ENCODE assay signal across 33 cellular contexts in the genomic region with DNA sequence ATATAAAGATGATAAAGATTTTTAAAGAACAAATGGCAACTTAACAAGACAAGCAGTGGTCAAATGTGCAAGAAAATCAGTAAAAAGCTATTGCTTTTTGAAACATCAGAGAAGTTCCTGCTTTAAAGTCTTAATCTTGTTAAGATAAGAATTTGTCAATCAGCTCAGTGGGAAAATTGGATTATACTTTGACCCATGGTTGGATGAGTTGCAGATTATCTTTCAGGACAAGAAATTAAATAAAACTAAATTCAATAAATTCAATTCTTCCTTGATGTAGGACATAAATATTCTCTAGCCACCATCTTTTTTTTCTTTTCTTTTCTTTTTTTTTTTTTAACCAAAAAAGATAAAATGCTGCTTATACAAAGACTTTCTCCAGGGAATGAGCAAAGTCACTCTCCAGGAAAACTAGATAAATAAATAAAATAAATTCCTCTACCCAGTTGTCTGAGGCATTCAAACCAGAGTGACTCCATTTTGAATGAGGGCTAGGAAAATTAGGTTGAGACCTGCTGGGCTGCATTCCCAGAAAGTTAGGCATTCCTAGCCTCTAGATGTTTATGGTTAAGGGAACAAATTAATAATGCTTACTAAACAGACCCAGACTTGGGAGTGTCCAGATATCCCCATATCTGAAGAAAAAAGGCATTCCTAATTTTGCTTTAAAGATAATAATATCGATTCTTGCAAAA.
"Had no signal": no experiment of that assay in that cellular context is flagged by ENCODE, and none has a peak within 500 bp of the region (broad histone marks: within the 10 kb centered on the region; RNA-seq: fewer than 3 reads in every experiment).

No MANE protein-coding gene starts in this region.

- H3K9me3 ChIP-seq: adrenal gland, body of pancreas, colonic mucosa had no signal

- H3K4me1 ChIP-seq: adrenal gland, body of pancreas, colonic mucosa had no signal

- H3K27ac ChIP-seq: adrenal gland, body of pancreas, colonic mucosa, dorsolateral prefrontal cortex had no signal

- H3K9me3 Mint-ChIP-seq: activated CD4-positive, alpha-beta memory T cell treated with anti-CD3 and anti-CD28 coated beads for 36 hours; activated naive CD4-positive, alpha-beta T cell treated with anti-CD3 and anti-CD28 coated beads for 36 hours; activated naive CD4-positive, alpha-beta T cell treated with anti-CD3 and anti-CD28 coated beads, Interleukin-2, amount 50 U/mL, for 24 hours; activated naive CD8-positive, alpha-beta T cell treated with anti-CD3 and anti-CD28 coated beads for 36 hours; activated naive CD8-positive, alpha-beta T cell treated with anti-CD3 and anti-CD28 coated beads, Interleukin-2, amount 50 U/mL, for 24 hours; activated T-helper 1 cell treated with anti-CD3 and anti-CD28 coated beads, Interleukin-12 subunit alpha, Interleukin-12 subunit beta, Interleukin-2, Interleukin-4 antibody, amounts not matched to agents 30 ng/mL and 10 ng/mL and 1 ng/mL, durations not matched to agents 14 hours and 24 hours and 36 hours; activated T-helper 2 cell treated with anti-CD3 and anti-CD28 coated beads, Interferon-gamma antibody, Interleukin-2, Interleukin-4, amounts not matched to agents 10 μg/mL and 5 μg/mL and 100 μg/mL, durations not matched to agents 14 hours and 24 hours and 36 hours; dendritic cell treated with granulocyte-macrophage colony-stimulating factor and Interleukin-4, amounts not matched to agents 40 ng/mL and 50 ng/mL, for 4 days had no signal

- H3K27me3 ChIP-seq: adrenal gland, body of pancreas, colonic mucosa, dorsolateral prefrontal cortex had no signal

- H3K27me3 Mint-ChIP-seq: dendritic cell treated with granulocyte-macrophage colony-stimulating factor and Interleukin-4, amounts not matched to agents 40 ng/mL and 50 ng/mL, for 4 days had no signal

- H3K36me3 Mint-ChIP-seq: activated CD4-positive, alpha-beta memory T cell treated with anti-CD3 and anti-CD28 coated beads for 36 hours; activated CD8-positive, alpha-beta memory T cell treated with anti-CD3 and anti-CD28 coated beads, Interleukin-2, amount 10 ng/mL, durations not matched to agents 7 days and 5 days; activated naive CD4-positive, alpha-beta T cell treated with anti-CD3 and anti-CD28 coated beads, Interleukin-2, amount 50 U/mL, for 24 hours; activated naive CD8-positive, alpha-beta T cell treated with anti-CD3 and anti-CD28 coated beads for 36 hours had no signal

- DNase-seq: activated CD4-positive, alpha-beta memory T cell treated with anti-CD3 and anti-CD28 coated beads for 36 hours; activated CD4-positive, alpha-beta T cell treated with anti-CD3 and anti-CD28 coated beads for 36 hours; activated CD4-positive, alpha-beta T cell treated with anti-CD3 and anti-CD28 coated beads, Interleukin-2, amount 10 ng/mL, durations not matched to agents 24 days and 14 days; activated CD4-positive, CD25-positive, alpha-beta regulatory T cell; activated CD4-positive, CD25-positive, alpha-beta regulatory T cell treated with anti-CD3 and anti-CD28 coated beads, Interleukin-2, amount 50 U/mL, for 72 hours; activated CD8-positive, alpha-beta memory T cell treated with anti-CD3 and anti-CD28 coated beads, Interleukin-2, amount 10 ng/mL, durations not matched to agents 7 days and 5 days; activated CD8-positive, alpha-beta memory T cell treated with anti-CD3 and anti-CD28 coated beads, Interleukin-2, amount 50 U/mL, for 4 hours; activated CD8-positive, alpha-beta T cell treated with anti-CD3 and anti-CD28 coated beads, Interleukin-2, amount 10 ng/mL, durations not matched to agents 7 days and 5 days; activated effector memory CD4-positive, alpha-beta T cell treated with anti-CD3 and anti-CD28 coated beads, Interleukin-2, amount 50 U/mL, for 16 hours; activated naive CD4-positive, alpha-beta T cell treated with anti-CD3 and anti-CD28 coated beads for 36 hours; activated naive CD8-positive, alpha-beta T cell treated with anti-CD3 and anti-CD28 coated beads for 36 hours; activated naive CD8-positive, alpha-beta T cell treated with anti-CD3 and anti-CD28 coated beads, Interleukin-2, amount 50 U/mL, for 24 hours; activated T-cell treated with anti-CD3 and anti-CD28 coated beads, Interleukin-2, amount 50 U/mL, for 1 hour; activated T-cell treated with anti-CD3 and anti-CD28 coated beads, Interleukin-2, amount 50 U/mL, for 48 hours; adrenal gland; amygdala; aorta; body of pancreas; central memory CD4-positive, alpha-beta T cell; cerebellar nuclear complex; colonic mucosa; dorsolateral prefrontal cortex; effector memory CD4-positive, alpha-beta T cell; foreskin fibroblast; head of caudate nucleus; T-helper 1 cell; T-helper 17 cell; T1000 had no signal

- H3K36me3 ChIP-seq: adrenal gland, colonic mucosa had no signal

- H3K27ac Mint-ChIP-seq: activated CD4-positive, alpha-beta memory T cell treated with anti-CD3 and anti-CD28 coated beads for 36 hours; activated CD4-positive, alpha-beta T cell treated with anti-CD3 and anti-CD28 coated beads for 36 hours; activated CD4-positive, alpha-beta T cell treated with anti-CD3 and anti-CD28 coated beads, Interleukin-2, amount 10 ng/mL, durations not matched to agents 24 days and 14 days; activated CD8-positive, alpha-beta memory T cell treated with anti-CD3 and anti-CD28 coated beads, Interleukin-2, amount 10 ng/mL, durations not matched to agents 7 days and 5 days; activated CD8-positive, alpha-beta T cell treated with anti-CD3 and anti-CD28 coated beads, Interleukin-2, amount 10 ng/mL, durations not matched to agents 7 days and 5 days; activated naive CD4-positive, alpha-beta T cell treated with anti-CD3 and anti-CD28 coated beads for 36 hours; activated naive CD4-positive, alpha-beta T cell treated with anti-CD3 and anti-CD28 coated beads, Interleukin-2, amount 50 U/mL, for 24 hours; activated naive CD8-positive, alpha-beta T cell treated with anti-CD3 and anti-CD28 coated beads for 36 hours; activated naive CD8-positive, alpha-beta T cell treated with anti-CD3 and anti-CD28 coated beads, Interleukin-2, amount 50 U/mL, for 24 hours; activated T-helper 1 cell treated with anti-CD3 and anti-CD28 coated beads, Interleukin-12 subunit alpha, Interleukin-12 subunit beta, Interleukin-2, Interleukin-4 antibody, amounts not matched to agents 30 ng/mL and 10 ng/mL and 1 ng/mL, durations not matched to agents 14 hours and 24 hours and 36 hours; activated T-helper 2 cell treated with anti-CD3 and anti-CD28 coated beads, Interferon-gamma antibody, Interleukin-2, Interleukin-4, amounts not matched to agents 10 μg/mL and 5 μg/mL and 100 μg/mL, durations not matched to agents 14 hours and 24 hours and 36 hours; dendritic cell treated with granulocyte-macrophage colony-stimulating factor and Interleukin-4, amounts not matched to agents 40 ng/mL and 50 ng/mL, for 4 days; T-helper 17 cell; T-helper 2 cell treated with Interferon-gamma antibody and Interleukin-4, amounts not matched to agents 5 μg/mL and 100 μg/mL, for 36 hours had no signal

- H3K4me1 Mint-ChIP-seq: activated CD4-positive, alpha-beta T cell treated with anti-CD3 and anti-CD28 coated beads for 36 hours; activated naive CD8-positive, alpha-beta T cell treated with anti-CD3 and anti-CD28 coated beads for 36 hours; activated naive CD8-positive, alpha-beta T cell treated with anti-CD3 and anti-CD28 coated beads, Interleukin-2, amount 50 U/mL, for 24 hours; T-helper 17 cell had no signal

- H3K4me3 ChIP-seq: adrenal gland, body of pancreas, colonic mucosa, dorsolateral prefrontal cortex had no signal

- H3K4me3 Mint-ChIP-seq: activated CD4-positive, alpha-beta memory T cell treated with anti-CD3 and anti-CD28 coated beads for 36 hours; activated CD4-positive, alpha-beta T cell treated with anti-CD3 and anti-CD28 coated beads for 36 hours; activated CD4-positive, alpha-beta T cell treated with anti-CD3 and anti-CD28 coated beads, Interleukin-2, amount 10 ng/mL, durations not matched to agents 24 days and 14 days; activated CD8-positive, alpha-beta memory T cell treated with anti-CD3 and anti-CD28 coated beads, Interleukin-2, amount 10 ng/mL, durations not matched to agents 7 days and 5 days; activated CD8-positive, alpha-beta T cell treated with anti-CD3 and anti-CD28 coated beads, Interleukin-2, amount 10 ng/mL, durations not matched to agents 7 days and 5 days; activated naive CD4-positive, alpha-beta T cell treated with anti-CD3 and anti-CD28 coated beads for 36 hours; activated naive CD4-positive, alpha-beta T cell treated with anti-CD3 and anti-CD28 coated beads, Interleukin-2, amount 50 U/mL, for 24 hours; activated naive CD8-positive, alpha-beta T cell treated with anti-CD3 and anti-CD28 coated beads for 36 hours; activated naive CD8-positive, alpha-beta T cell treated with anti-CD3 and anti-CD28 coated beads, Interleukin-2, amount 50 U/mL, for 24 hours; activated T-helper 1 cell treated with anti-CD3 and anti-CD28 coated beads, Interleukin-12 subunit alpha, Interleukin-12 subunit beta, Interleukin-2, Interleukin-4 antibody, amounts not matched to agents 30 ng/mL and 10 ng/mL and 1 ng/mL, durations not matched to agents 14 hours and 24 hours and 36 hours; dendritic cell treated with granulocyte-macrophage colony-stimulating factor and Interleukin-4, amounts not matched to agents 40 ng/mL and 50 ng/mL, for 4 days; T-helper 17 cell; T-helper 2 cell treated with Interferon-gamma antibody and Interleukin-4, amounts not matched to agents 5 μg/mL and 100 μg/mL, for 36 hours had no signal
